ENCODE assay signal across 28 cellular contexts in the genomic region with DNA sequence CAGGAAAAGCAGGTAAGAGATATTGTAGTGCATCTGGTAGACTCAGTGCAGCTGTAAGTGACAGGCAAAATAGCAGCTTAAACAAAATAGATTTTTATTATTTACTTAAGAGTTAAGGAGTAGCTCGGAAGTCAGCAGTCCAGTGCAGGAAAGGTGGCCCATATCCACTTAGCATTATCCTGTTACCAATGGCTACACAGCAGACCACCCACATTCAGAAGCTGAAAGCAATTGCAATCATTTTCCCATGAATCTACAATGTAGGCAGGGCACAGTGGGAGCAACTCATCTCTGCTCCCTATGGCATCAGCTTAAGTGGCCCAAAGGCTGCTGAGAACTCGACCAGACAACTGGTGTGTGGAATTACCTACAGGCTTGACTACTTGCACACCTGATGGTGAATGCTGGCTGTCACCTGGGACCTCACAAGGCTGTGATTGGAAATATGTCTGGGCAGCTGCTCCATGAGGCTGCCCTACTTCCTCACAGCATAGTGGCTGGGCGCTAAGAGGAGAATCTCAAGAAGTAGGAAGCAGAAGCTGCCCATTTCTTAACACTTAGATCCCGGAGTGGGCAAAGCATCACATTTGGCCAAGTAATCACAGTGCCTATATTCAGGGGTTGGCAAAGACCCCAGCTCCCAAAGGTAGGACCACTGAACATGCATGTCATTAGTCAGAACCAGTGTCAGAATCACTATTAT.
"Had no signal": no experiment of that assay in that cellular context is flagged by ENCODE, and none has a peak within 500 bp of the region (broad histone marks: within the 10 kb centered on the region; RNA-seq: fewer than 3 reads in every experiment).

No MANE protein-coding gene starts in this region.

- H3K4me3 Mint-ChIP-seq: activated CD4-positive, alpha-beta memory T cell treated with anti-CD3 and anti-CD28 coated beads, Interleukin-2, amount 10 ng/mL, durations not matched to agents 7 days and 5 days; activated CD4-positive, alpha-beta T cell treated with anti-CD3 and anti-CD28 coated beads, Interleukin-2, amount 10 ng/mL, durations not matched to agents 7 days and 5 days; activated naive CD8-positive, alpha-beta T cell; activated T-cell treated with anti-CD3 and anti-CD28 coated beads, Interleukin-2, amount 50 U/mL, for 24 hours; naive thymus-derived CD8-positive, alpha-beta T cell; neural crest cell; stimulated activated naive CD8-positive, alpha-beta T cell treated with anti-CD3 and anti-CD28 coated beads, Interleukin-15, Interleukin-2, amounts not matched to agents 100 ng/mL and 50 ng/mL, for 24 hours; type B pancreatic cell; WTC11 had no signal

- H3K27ac ChIP-seq: esophagus muscularis mucosa, foreskin keratinocyte, heart left ventricle, parathyroid adenoma had no signal

- DNase-seq: activated CD4-positive, alpha-beta memory T cell treated with anti-CD3 and anti-CD28 coated beads, Interleukin-2, amount 10 ng/mL, durations not matched to agents 7 days and 5 days; activated CD4-positive, alpha-beta T cell treated with anti-CD3 and anti-CD28 coated beads for 1 hour; activated CD4-positive, alpha-beta T cell treated with anti-CD3 and anti-CD28 coated beads, Interleukin-2, amount 10 ng/mL, durations not matched to agents 7 days and 5 days; activated CD8-positive, alpha-beta memory T cell treated with anti-CD3 and anti-CD28 coated beads, Interleukin-2, amount 50 U/mL, for 48 hours; activated T-cell treated with anti-CD3 and anti-CD28 coated beads, Interleukin-2, amount 50 U/mL, for 24 hours; anterior cingulate cortex; dermis blood vessel endothelial cell; effector CD4-positive, alpha-beta T cell; foreskin keratinocyte; heart left ventricle; hypothalamus; kidney; left colon; midbrain; naive thymus-derived CD8-positive, alpha-beta T cell; occipital lobe; right cardiac atrium; stimulated activated CD4-positive, alpha-beta T cell treated with anti-CD3 and anti-CD28 coated beads, Interleukin-2, amount 100 ng/mL, for 48 hours; substantia nigra had no signal

- H3K27me3 Mint-ChIP-seq: activated CD4-positive, alpha-beta memory T cell treated with anti-CD3 and anti-CD28 coated beads, Interleukin-2, amount 10 ng/mL, durations not matched to agents 7 days and 5 days; activated CD4-positive, alpha-beta T cell treated with anti-CD3 and anti-CD28 coated beads, Interleukin-2, amount 10 ng/mL, durations not matched to agents 7 days and 5 days; activated naive CD8-positive, alpha-beta T cell; activated T-cell treated with anti-CD3 and anti-CD28 coated beads, Interleukin-2, amount 50 U/mL, for 24 hours; stimulated activated naive CD8-positive, alpha-beta T cell treated with anti-CD3 and anti-CD28 coated beads, Interleukin-15, Interleukin-2, amounts not matched to agents 100 ng/mL and 50 ng/mL, for 24 hours; type B pancreatic cell had no signal

- H3K4me1 ChIP-seq: parathyroid adenoma had no signal

- H3K36me3 ChIP-seq: esophagus muscularis mucosa, heart left ventricle had no signal

- H3K9me3 Mint-ChIP-seq: activated CD4-positive, alpha-beta memory T cell treated with anti-CD3 and anti-CD28 coated beads, Interleukin-2, amount 10 ng/mL, durations not matched to agents 7 days and 5 days; activated CD4-positive, alpha-beta T cell treated with anti-CD3 and anti-CD28 coated beads, Interleukin-2, amount 10 ng/mL, durations not matched to agents 7 days and 5 days; activated T-cell treated with anti-CD3 and anti-CD28 coated beads, Interleukin-2, amount 50 U/mL, for 24 hours; activated T-helper 2 cell treated with anti-CD3 and anti-CD28 coated beads, Interferon-gamma antibody, Interleukin-2, Interleukin-4, amounts not matched to agents 10 μg/mL and 5 μg/mL and 100 μg/mL, durations not matched to agents 14 hours and 24 hours and 36 hours; immature natural killer cell; naive thymus-derived CD8-positive, alpha-beta T cell; neural crest cell; stimulated activated naive CD8-positive, alpha-beta T cell treated with anti-CD3 and anti-CD28 coated beads, Interleukin-15, Interleukin-2, amounts not matched to agents 100 ng/mL and 50 ng/mL, for 24 hours; type B pancreatic cell; WTC11 had no signal

- H3K9me3 ChIP-seq: esophagus muscularis mucosa, heart left ventricle had no signal

- H3K4me3 ChIP-seq: esophagus muscularis mucosa, heart left ventricle had no signal

- ATAC-seq: foreskin keratinocyte; left colon; naive thymus-derived CD8-positive, alpha-beta T cell; right cardiac atrium; WTC11 had no signal

- H3K4me1 Mint-ChIP-seq: neural crest cell had no signal

- H3K27me3 ChIP-seq: esophagus muscularis mucosa, heart left ventricle had no signal

- H3K27ac Mint-ChIP-seq: activated CD4-positive, alpha-beta memory T cell treated with anti-CD3 and anti-CD28 coated beads, Interleukin-2, amount 10 ng/mL, durations not matched to agents 7 days and 5 days; activated CD4-positive, alpha-beta T cell treated with anti-CD3 and anti-CD28 coated beads, Interleukin-2, amount 10 ng/mL, durations not matched to agents 7 days and 5 days; activated naive CD8-positive, alpha-beta T cell; activated T-cell treated with anti-CD3 and anti-CD28 coated beads, Interleukin-2, amount 50 U/mL, for 24 hours; activated T-helper 2 cell treated with anti-CD3 and anti-CD28 coated beads, Interferon-gamma antibody, Interleukin-2, Interleukin-4, amounts not matched to agents 10 μg/mL and 5 μg/mL and 100 μg/mL, durations not matched to agents 14 hours and 24 hours and 36 hours; naive thymus-derived CD8-positive, alpha-beta T cell; stimulated activated naive CD8-positive, alpha-beta T cell treated with anti-CD3 and anti-CD28 coated beads, Interleukin-15, Interleukin-2, amounts not matched to agents 100 ng/mL and 50 ng/mL, for 24 hours; type B pancreatic cell; WTC11 had no signal

- H3K36me3 Mint-ChIP-seq: naive thymus-derived CD8-positive, alpha-beta T cell; type B pancreatic cell; WTC11 had no signal
